Comparison of ENCODE assay signal across 2 cellular contexts in the genomic region with DNA sequence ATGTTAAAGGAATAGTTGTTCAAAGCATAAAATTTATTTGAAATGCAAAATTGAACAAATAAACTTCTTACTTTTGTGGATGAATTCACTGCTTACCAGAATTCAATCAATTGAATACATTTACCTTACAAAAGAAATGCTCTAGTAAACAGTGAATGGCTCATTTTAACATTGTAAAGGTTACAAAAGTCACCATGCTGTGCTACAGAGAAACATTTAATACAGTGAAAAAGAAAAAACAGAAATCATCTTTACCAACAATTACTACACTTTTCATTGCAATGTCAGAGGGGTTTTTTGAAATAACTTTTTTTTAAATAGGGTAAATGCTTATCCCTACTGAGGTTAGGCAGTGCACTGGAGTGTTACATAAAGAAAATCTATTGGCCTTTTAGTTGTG.
TF ChIP-seq lines count a peak whose summit lies in the region.

No MANE protein-coding gene starts in this region.

TF ChIP-seq in SK-N-SH, 30 proteins besides CTCF, POLR2A, EP300 and RAD21:
- TF ChIP-seq CHD2 (IDR thresholded peaks at IDR 0.05; ENCODE audit: low read length, partially characterized antibody) (no peak), JUND (IDR thresholded peaks at IDR 0.05) (no peak)
- TF ChIP-seq, protein P1, sequence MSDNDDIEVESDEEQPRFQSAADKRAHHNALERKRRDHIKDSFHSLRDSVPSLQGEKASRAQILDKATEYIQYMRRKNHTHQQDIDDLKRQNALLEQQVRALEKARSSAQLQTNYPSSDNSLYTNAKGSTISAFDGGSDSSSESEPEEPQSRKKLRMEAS (IDR thresholded peaks at IDR 0.05; ENCODE audit: low read depth): no peak

TF ChIP-seq in H1, 55 proteins besides CTCF, POLR2A, EP300 and RAD21:
- TF ChIP-seq CBX5 (IDR thresholded peaks at IDR 0.05; ENCODE audit: low read depth, low read length): no peak
- TF ChIP-seq, protein P2, sequence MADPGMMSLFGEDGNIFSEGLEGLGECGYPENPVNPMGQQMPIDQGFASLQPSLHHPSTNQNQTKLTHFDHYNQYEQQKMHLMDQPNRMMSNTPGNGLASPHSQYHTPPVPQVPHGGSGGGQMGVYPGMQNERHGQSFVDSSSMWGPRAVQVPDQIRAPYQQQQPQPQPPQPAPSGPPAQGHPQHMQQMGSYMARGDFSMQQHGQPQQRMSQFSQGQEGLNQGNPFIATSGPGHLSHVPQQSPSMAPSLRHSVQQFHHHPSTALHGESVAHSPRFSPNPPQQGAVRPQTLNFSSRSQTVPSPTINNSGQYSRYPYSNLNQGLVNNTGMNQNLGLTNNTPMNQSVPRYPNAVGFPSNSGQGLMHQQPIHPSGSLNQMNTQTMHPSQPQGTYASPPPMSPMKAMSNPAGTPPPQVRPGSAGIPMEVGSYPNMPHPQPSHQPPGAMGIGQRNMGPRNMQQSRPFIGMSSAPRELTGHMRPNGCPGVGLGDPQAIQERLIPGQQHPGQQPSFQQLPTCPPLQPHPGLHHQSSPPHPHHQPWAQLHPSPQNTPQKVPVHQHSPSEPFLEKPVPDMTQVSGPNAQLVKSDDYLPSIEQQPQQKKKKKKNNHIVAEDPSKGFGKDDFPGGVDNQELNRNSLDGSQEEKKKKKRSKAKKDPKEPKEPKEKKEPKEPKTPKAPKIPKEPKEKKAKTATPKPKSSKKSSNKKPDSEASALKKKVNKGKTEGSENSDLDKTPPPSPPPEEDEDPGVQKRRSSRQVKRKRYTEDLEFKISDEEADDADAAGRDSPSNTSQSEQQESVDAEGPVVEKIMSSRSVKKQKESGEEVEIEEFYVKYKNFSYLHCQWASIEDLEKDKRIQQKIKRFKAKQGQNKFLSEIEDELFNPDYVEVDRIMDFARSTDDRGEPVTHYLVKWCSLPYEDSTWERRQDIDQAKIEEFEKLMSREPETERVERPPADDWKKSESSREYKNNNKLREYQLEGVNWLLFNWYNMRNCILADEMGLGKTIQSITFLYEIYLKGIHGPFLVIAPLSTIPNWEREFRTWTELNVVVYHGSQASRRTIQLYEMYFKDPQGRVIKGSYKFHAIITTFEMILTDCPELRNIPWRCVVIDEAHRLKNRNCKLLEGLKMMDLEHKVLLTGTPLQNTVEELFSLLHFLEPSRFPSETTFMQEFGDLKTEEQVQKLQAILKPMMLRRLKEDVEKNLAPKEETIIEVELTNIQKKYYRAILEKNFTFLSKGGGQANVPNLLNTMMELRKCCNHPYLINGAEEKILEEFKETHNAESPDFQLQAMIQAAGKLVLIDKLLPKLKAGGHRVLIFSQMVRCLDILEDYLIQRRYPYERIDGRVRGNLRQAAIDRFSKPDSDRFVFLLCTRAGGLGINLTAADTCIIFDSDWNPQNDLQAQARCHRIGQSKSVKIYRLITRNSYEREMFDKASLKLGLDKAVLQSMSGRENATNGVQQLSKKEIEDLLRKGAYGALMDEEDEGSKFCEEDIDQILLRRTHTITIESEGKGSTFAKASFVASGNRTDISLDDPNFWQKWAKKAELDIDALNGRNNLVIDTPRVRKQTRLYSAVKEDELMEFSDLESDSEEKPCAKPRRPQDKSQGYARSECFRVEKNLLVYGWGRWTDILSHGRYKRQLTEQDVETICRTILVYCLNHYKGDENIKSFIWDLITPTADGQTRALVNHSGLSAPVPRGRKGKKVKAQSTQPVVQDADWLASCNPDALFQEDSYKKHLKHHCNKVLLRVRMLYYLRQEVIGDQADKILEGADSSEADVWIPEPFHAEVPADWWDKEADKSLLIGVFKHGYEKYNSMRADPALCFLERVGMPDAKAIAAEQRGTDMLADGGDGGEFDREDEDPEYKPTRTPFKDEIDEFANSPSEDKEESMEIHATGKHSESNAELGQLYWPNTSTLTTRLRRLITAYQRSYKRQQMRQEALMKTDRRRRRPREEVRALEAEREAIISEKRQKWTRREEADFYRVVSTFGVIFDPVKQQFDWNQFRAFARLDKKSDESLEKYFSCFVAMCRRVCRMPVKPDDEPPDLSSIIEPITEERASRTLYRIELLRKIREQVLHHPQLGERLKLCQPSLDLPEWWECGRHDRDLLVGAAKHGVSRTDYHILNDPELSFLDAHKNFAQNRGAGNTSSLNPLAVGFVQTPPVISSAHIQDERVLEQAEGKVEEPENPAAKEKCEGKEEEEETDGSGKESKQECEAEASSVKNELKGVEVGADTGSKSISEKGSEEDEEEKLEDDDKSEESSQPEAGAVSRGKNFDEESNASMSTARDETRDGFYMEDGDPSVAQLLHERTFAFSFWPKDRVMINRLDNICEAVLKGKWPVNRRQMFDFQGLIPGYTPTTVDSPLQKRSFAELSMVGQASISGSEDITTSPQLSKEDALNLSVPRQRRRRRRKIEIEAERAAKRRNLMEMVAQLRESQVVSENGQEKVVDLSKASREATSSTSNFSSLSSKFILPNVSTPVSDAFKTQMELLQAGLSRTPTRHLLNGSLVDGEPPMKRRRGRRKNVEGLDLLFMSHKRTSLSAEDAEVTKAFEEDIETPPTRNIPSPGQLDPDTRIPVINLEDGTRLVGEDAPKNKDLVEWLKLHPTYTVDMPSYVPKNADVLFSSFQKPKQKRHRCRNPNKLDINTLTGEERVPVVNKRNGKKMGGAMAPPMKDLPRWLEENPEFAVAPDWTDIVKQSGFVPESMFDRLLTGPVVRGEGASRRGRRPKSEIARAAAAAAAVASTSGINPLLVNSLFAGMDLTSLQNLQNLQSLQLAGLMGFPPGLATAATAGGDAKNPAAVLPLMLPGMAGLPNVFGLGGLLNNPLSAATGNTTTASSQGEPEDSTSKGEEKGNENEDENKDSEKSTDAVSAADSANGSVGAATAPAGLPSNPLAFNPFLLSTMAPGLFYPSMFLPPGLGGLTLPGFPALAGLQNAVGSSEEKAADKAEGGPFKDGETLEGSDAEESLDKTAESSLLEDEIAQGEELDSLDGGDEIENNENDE (IDR thresholded peaks at IDR 0.05; ENCODE audit: insufficient replicate concordance, low read length): peak; percentile 68
TF ChIP-seq in H1: peak in this region for 1.
